24 cellular contexts compared by ENCODE assay signal in the genomic region with DNA sequence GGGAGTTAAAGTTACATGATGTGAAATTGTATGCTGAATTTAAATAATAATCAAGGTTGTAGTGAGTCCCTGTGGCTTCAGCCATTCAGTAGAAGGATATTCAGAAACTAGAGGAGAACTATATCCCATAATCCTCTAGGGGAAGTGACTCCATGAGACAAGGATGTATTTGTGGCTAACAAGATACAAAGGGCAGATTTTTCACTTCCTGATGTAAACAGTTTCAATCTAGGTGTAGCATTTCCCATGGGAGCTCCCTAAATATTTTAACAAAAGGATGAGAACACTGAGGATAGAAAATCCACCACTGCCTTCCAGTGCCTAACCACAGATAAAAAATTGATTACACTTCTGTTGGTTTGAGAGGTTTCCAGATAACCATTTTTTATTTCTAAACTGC.
"Had no signal": no experiment of that assay in that cellular context is flagged by ENCODE, and none has a peak within 500 bp of the region (broad histone marks: within the 10 kb centered on the region; RNA-seq: fewer than 3 reads in every experiment).

No MANE protein-coding gene starts in this region.

- H3K27me3 ChIP-seq: cardiac muscle cell, foreskin keratinocyte, left lung, neural progenitor cell, right atrium auricular region, upper lobe of right lung had no signal

- H3K4me2 ChIP-seq: neural progenitor cell had no signal

- H3K27me3 Mint-ChIP-seq: activated CD4-positive, alpha-beta T cell treated with anti-CD3 and anti-CD28 coated beads, Interleukin-2, amount 10 ng/mL, durations not matched to agents 7 days and 5 days; activated CD8-positive, alpha-beta memory T cell treated with anti-CD3 and anti-CD28 coated beads, Interleukin-2, amount 10 ng/mL, durations not matched to agents 7 days and 5 days; activated CD8-positive, alpha-beta T cell treated with anti-CD3 and anti-CD28 coated beads for 36 hours; activated naive CD4-positive, alpha-beta T cell treated with anti-CD3 and anti-CD28 coated beads, Interleukin-2, amount 10 ng/mL, durations not matched to agents 7 days and 5 days; naive thymus-derived CD8-positive, alpha-beta T cell had no signal

- H3K4me1 ChIP-seq: foreskin keratinocyte, left lung, neural progenitor cell, psoas muscle, right atrium auricular region, upper lobe of right lung had no signal

- H3K9me3 ChIP-seq: left lung, psoas muscle, right atrium auricular region, upper lobe of right lung had no signal

- H3K4me3 Mint-ChIP-seq: activated CD4-positive, alpha-beta T cell treated with anti-CD3 and anti-CD28 coated beads, Interleukin-2, amount 10 ng/mL, durations not matched to agents 7 days and 5 days; activated CD8-positive, alpha-beta memory T cell treated with anti-CD3 and anti-CD28 coated beads, Interleukin-2, amount 10 ng/mL, durations not matched to agents 7 days and 5 days; activated CD8-positive, alpha-beta T cell treated with anti-CD3 and anti-CD28 coated beads for 36 hours; activated naive CD4-positive, alpha-beta T cell treated with anti-CD3 and anti-CD28 coated beads, Interleukin-2, amount 10 ng/mL, durations not matched to agents 7 days and 5 days; mesothelial cell of epicardium; naive thymus-derived CD8-positive, alpha-beta T cell; neural progenitor cell; T-helper 2 cell treated with Interferon-gamma antibody and Interleukin-4, amounts not matched to agents 5 μg/mL and 100 μg/mL, for 36 hours had no signal

- H3K4me1 Mint-ChIP-seq: activated CD4-positive, alpha-beta T cell treated with anti-CD3 and anti-CD28 coated beads, Interleukin-2, amount 10 ng/mL, durations not matched to agents 7 days and 5 days; activated CD8-positive, alpha-beta memory T cell treated with anti-CD3 and anti-CD28 coated beads, Interleukin-2, amount 10 ng/mL, durations not matched to agents 7 days and 5 days; activated naive CD4-positive, alpha-beta T cell treated with anti-CD3 and anti-CD28 coated beads, Interleukin-2, amount 10 ng/mL, durations not matched to agents 7 days and 5 days; mesothelial cell of epicardium; naive thymus-derived CD8-positive, alpha-beta T cell had no signal

- H2AFZ ChIP-seq: neural progenitor cell had no signal

- H3K9me3 Mint-ChIP-seq: activated CD4-positive, alpha-beta T cell treated with anti-CD3 and anti-CD28 coated beads, Interleukin-2, amount 10 ng/mL, durations not matched to agents 7 days and 5 days; activated CD8-positive, alpha-beta T cell treated with anti-CD3 and anti-CD28 coated beads for 36 hours; mesothelial cell of epicardium had no signal

- H3K9ac ChIP-seq: neural progenitor cell had no signal

- H3K4me3 ChIP-seq: cardiac muscle cell, left lung, neural progenitor cell, psoas muscle, right atrium auricular region, upper lobe of right lung had no signal

- H3K36me3 ChIP-seq: cardiac muscle cell, left lung, neural progenitor cell, right atrium auricular region, upper lobe of right lung, WERI-Rb-1 had no signal

- H3K27ac ChIP-seq: cardiac muscle cell, foreskin keratinocyte, left lung, neural progenitor cell, psoas muscle, right atrium auricular region, upper lobe of right lung, WERI-Rb-1 had no signal

- H3K27ac Mint-ChIP-seq: activated CD4-positive, alpha-beta T cell treated with anti-CD3 and anti-CD28 coated beads, Interleukin-2, amount 10 ng/mL, durations not matched to agents 7 days and 5 days; activated CD8-positive, alpha-beta memory T cell treated with anti-CD3 and anti-CD28 coated beads, Interleukin-2, amount 10 ng/mL, durations not matched to agents 7 days and 5 days; activated CD8-positive, alpha-beta T cell treated with anti-CD3 and anti-CD28 coated beads for 36 hours; activated naive CD4-positive, alpha-beta T cell treated with anti-CD3 and anti-CD28 coated beads, Interleukin-2, amount 10 ng/mL, durations not matched to agents 7 days and 5 days; mesothelial cell of epicardium; naive thymus-derived CD8-positive, alpha-beta T cell; neural progenitor cell; T-helper 2 cell treated with Interferon-gamma antibody and Interleukin-4, amounts not matched to agents 5 μg/mL and 100 μg/mL, for 36 hours had no signal

- DNase-seq: activated CD4-positive, alpha-beta T cell treated with anti-CD3 and anti-CD28 coated beads, Interleukin-2, amount 10 ng/mL, durations not matched to agents 7 days and 5 days; activated CD4-positive, CD25-positive, alpha-beta regulatory T cell treated with anti-CD3 and anti-CD28 coated beads, Interleukin-2, amount 50 U/mL, for 72 hours; activated CD8-positive, alpha-beta memory T cell treated with anti-CD3 and anti-CD28 coated beads, Interleukin-2, amount 10 ng/mL, durations not matched to agents 7 days and 5 days; activated CD8-positive, alpha-beta T cell treated with anti-CD3 and anti-CD28 coated beads for 36 hours; activated effector memory CD4-positive, alpha-beta T cell treated with anti-CD3 and anti-CD28 coated beads, Interleukin-2, amount 50 U/mL, for 16 hours; activated naive CD4-positive, alpha-beta T cell treated with anti-CD3 and anti-CD28 coated beads, Interleukin-2, amount 10 ng/mL, durations not matched to agents 7 days and 5 days; activated T-cell treated with anti-CD3 and anti-CD28 coated beads for 4 hours; amygdala; effector CD4-positive, alpha-beta T cell; foreskin keratinocyte; left lung; mammary epithelial cell; naive thymus-derived CD8-positive, alpha-beta T cell; psoas muscle; stimulated activated CD4-positive, alpha-beta T cell treated with anti-CD3 and anti-CD28 coated beads, Interleukin-12 subunit alpha, Interleukin-12 subunit beta, amount 100 ng/mL, for 4 hours; stimulated activated CD4-positive, alpha-beta T cell treated with anti-CD3 and anti-CD28 coated beads, Interleukin-4, amount 100 ng/mL, for 4 hours; stimulated activated naive CD8-positive, alpha-beta T cell treated with anti-CD3 and anti-CD28 coated beads, Interleukin-15, Interleukin-2, amounts not matched to agents 100 U/mL and 50 U/mL, for 24 hours; upper lobe of right lung; WERI-Rb-1 had no signal

- H3K36me3 Mint-ChIP-seq: activated CD8-positive, alpha-beta memory T cell treated with anti-CD3 and anti-CD28 coated beads, Interleukin-2, amount 10 ng/mL, durations not matched to agents 7 days and 5 days; activated naive CD4-positive, alpha-beta T cell treated with anti-CD3 and anti-CD28 coated beads, Interleukin-2, amount 10 ng/mL, durations not matched to agents 7 days and 5 days; mesothelial cell of epicardium; naive thymus-derived CD8-positive, alpha-beta T cell; neural progenitor cell had no signal
